In genomic region chr7:157896774-157897555, GRCh38 we compare ENCODE assay signal across 18 cellular contexts.
"Had no signal": no experiment of that assay in that cellular context is flagged by ENCODE, and none has a peak within 500 bp of the region (broad histone marks: within the 10 kb centered on the region; RNA-seq: fewer than 3 reads in every experiment).

No MANE protein-coding gene starts in this region.

- H3K36me3 ChIP-seq: esophagus muscularis mucosa, spleen, thoracic aorta had no signal

- H3K4me1 ChIP-seq: esophagus muscularis mucosa, spleen had no signal

- DNase-seq: central memory CD4-positive, alpha-beta T cell; effector memory CD4-positive, alpha-beta T cell; immature natural killer cell; left cardiac atrium; left ventricle myocardium superior; mucosa of descending colon; naive thymus-derived CD8-positive, alpha-beta T cell; spleen; stimulated activated CD4-positive, alpha-beta T cell treated with anti-CD3 and anti-CD28 coated beads, Interleukin-15, amount 100 ng/mL, for 24 hours; stimulated activated CD4-positive, alpha-beta T cell treated with anti-CD3 and anti-CD28 coated beads, Interleukin-1b, Interleukin-23, amount 100 ng/mL, for 48 hours; stimulated activated CD4-positive, alpha-beta T cell treated with anti-CD3 and anti-CD28 coated beads, Interleukin-4, amount 100 ng/mL, for 24 hours; stimulated activated naive B cell treated with anti-CD40 and anti-IgM and Interleukin-4, amounts not matched to agents 10 μg/mL and 1 μg/mL and 100 μg/mL, for 72 hours; stimulated activated naive CD8-positive, alpha-beta T cell treated with anti-CD3 and anti-CD28 coated beads, Interleukin-15, amount 100 ng/mL, for 72 hours; trophoblast cell had no signal

- H3K4me3 ChIP-seq: esophagus muscularis mucosa, mucosa of descending colon, spleen, thoracic aorta had no signal

- H3K27ac ChIP-seq: epithelial cell of prostate, esophagus muscularis mucosa, spleen, thoracic aorta had no signal

- ATAC-seq: left cardiac atrium; left ventricle myocardium superior; mucosa of descending colon; naive thymus-derived CD8-positive, alpha-beta T cell; sciatic nerve; stimulated activated naive B cell treated with anti-CD40 and anti-IgM and Interleukin-4, amounts not matched to agents 10 μg/mL and 1 μg/mL and 100 μg/mL, for 72 hours; stimulated activated naive CD8-positive, alpha-beta T cell treated with anti-CD3 and anti-CD28 coated beads, Interleukin-15, amount 100 ng/mL, for 72 hours had no signal

- H3K9me3 ChIP-seq: esophagus muscularis mucosa, mucosa of descending colon, thoracic aorta had no signal
